8 cellular contexts compared by ENCODE assay signal in the genomic region with DNA sequence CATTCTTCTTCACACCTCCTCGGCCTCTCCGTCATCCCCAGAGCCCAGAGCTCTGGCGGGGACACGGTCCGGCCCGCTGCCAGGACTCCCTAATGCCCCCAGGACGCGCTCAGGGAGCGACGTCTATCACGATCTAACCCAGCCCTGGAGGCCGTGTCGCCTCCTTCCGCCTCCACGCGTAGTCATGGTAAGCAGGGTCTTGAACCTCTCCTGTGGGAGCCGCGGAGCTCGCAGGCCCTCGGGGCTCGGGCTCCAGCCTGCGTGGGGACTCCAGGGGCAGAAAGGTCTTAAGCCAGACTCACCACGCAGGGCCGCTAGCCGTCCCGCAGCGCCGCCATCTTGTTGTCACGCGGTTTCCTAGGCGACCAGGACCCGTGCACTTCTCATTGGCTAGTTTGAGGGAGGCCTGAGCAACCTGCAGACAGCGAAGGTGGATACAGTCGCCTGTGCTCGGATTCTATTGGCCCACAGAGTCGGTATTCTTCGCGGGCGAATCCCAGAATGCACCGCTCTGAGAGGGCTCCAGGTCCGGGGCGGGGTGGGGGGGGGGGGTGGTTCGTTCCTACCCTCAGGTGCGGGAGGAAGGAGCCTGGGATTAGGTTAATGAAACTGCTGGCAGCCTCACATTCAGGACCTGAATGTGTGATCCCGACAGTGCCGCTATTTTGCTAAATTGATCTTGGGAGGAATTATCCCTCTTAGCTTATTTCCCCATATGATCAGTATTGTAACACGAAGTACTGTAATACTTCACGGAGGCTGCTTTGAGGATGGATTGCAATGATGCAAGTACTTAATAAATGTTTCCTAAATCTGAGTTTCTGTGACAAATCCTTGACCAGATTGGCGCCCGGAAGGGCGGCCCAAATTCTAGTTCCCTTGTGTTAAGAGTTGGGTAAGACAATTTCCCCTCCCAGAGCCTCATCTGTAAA. TPM values are rescaled to one million over a fixed set of nuclear protein-coding genes. Genes with fewer than 3 reads are reported as not detected.
A peak's percentile ranks its signal among the peaks of the same experiment; 100 is the strongest.
DNase-seq lines count a peak whose midpoint lies in the region; TF ChIP-seq lines count a peak whose summit lies in the region.

A gene with protein sequence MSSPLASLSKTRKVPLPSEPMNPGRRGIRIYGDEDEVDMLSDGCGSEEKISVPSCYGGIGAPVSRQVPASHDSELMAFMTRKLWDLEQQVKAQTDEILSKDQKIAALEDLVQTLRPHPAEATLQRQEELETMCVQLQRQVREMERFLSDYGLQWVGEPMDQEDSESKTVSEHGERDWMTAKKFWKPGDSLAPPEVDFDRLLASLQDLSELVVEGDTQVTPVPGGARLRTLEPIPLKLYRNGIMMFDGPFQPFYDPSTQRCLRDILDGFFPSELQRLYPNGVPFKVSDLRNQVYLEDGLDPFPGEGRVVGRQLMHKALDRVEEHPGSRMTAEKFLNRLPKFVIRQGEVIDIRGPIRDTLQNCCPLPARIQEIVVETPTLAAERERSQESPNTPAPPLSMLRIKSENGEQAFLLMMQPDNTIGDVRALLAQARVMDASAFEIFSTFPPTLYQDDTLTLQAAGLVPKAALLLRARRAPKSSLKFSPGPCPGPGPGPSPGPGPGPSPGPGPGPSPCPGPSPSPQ (minus strand): TSS at position 347 of the 932 bp plus-strand sequence. CDS start 3,753 bp downstream, outside the sequence.

- peaks cover 3% of the 10 kb centered on the region for H3K27me3 Mint-ChIP-seq in HFFc6 (ENCODE audit: insufficient read depth)

- in situ Hi-C loops in SK-MEL-5 (cut with HindIII; ENCODE audit: low pct_unique_long_range_greater_than_20kb, low sequenced_read_pairs), result no loop called here

- H3K9me3 Mint-ChIP-seq in HFFc6, result no peaks in the 10 kb centered on the region

- TF ChIP-seq CTCF in HFFc6 (IDR thresholded peaks at IDR 0.05), result no peak

- H3K4me1 Mint-ChIP-seq in HFFc6 (ENCODE audit: low read depth), result peaks cover 34% of the 10 kb centered on the region

- H3K36me3 Mint-ChIP-seq in HFFc6 (ENCODE audit: low read depth), result no peaks in the 10 kb centered on the region

- DNase-seq in GM04504 (ENCODE audit: low read depth) (peak; percentile 83), HFFc6 (peak; percentile 95), NAMALWA (ENCODE audit: low spot score) (peak; percentile 98), SK-MEL-5 (ENCODE audit: low read depth, low spot score) (peak; percentile 96), germinal center (ENCODE audit: low spot score) (peak; percentile 99), non-pigmented ciliary epithelial cell (ENCODE audit: low read depth) (peak; percentile 86), substantia nigra (lab: John Stamatoyannopoulos, UW) (peak; percentile 15 to 94 (median 70))
- DNase-seq in activated naive CD4-positive, alpha-beta T cell (lab: John Stamatoyannopoulos, UW), result peak; percentile 73 to 86 (median 80)

- peak within 1 kb of the TSS; percentile 95 for H3K27ac Mint-ChIP-seq in HFFc6

- peak within 1 kb of the TSS; percentile 53 for H3K27ac ChIP-seq in substantia nigra (ENCODE audit: low read depth, low read length, poor library complexity, severe bottlenecking)

- H3K4me3 Mint-ChIP-seq in HFFc6, result peak within 1 kb of the TSS; percentile 95

RNA-seq across cellular contexts. Expression of the gene that starts here (rescaled TPM):
- 10 to 100 TPM in 4 of 6 experiments, 1 to 10 TPM in 2; 9.5 to 11.9 (median 10.5) TPM for total RNA-seq in HFFc6 (2021; fragmentation: NEBNext Ultra II Directional; extraction: Animal tissue kit (Norgen Biotek cat#: 25700))
- 4.6 and 5.0 TPM in 2 replicates for total RNA-seq in SK-MEL-5 (2014; rRNA removed; shearing (Covaris generic))
- 9.9 and 15.3 TPM in 2 replicates for polyA plus RNA-seq in SK-MEL-5 (2015; cell fraction: cytosol; rRNA removed)
- polyA plus RNA-seq in SK-MEL-5 (2015; cell fraction: nucleus; rRNA removed), result 163 and 186 TPM in 2 replicates

Comparison
In these comparisons a context has a peak if more than half of its experiments do, and no peak if none do; other contexts are left out.
1. Peak in every context shown above with its lines: DNase-seq and H3K27ac ChIP-seq.